ENCODE assay signal across 1 cellular context in genomic region chr3:172125053-172125452, GRCh38.
TF ChIP-seq lines count a peak whose summit lies in the region.

No MANE protein-coding gene starts in this region.

TF ChIP-seq in HCT116, 20 proteins besides CTCF, POLR2A, EP300 and RAD21 (continued from another document):
- TF ChIP-seq REST (IDR thresholded peaks at IDR 0.05; ENCODE audit: low read depth) (no peak), ZFX (IDR thresholded peaks at IDR 0.05) (no peak), SIN3A (IDR thresholded peaks at IDR 0.05; ENCODE audit: low read depth) (no peak), EZH2 (IDR thresholded peaks at IDR 0.05) (no peak)
- TF ChIP-seq, protein P1, sequence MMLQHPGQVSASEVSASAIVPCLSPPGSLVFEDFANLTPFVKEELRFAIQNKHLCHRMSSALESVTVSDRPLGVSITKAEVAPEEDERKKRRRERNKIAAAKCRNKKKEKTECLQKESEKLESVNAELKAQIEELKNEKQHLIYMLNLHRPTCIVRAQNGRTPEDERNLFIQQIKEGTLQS (IDR thresholded peaks at IDR 0.05): no peak
